26 cellular contexts compared by ENCODE assay signal in genomic region chr4:99640676-99641075, GRCh38. TPM values are rescaled to one million over a fixed set of nuclear protein-coding genes. Genes with fewer than 3 reads are reported as not detected.
DNase-seq lines count a peak whose midpoint lies in the region; ATAC-seq and TF ChIP-seq lines count a peak whose summit lies in the region.
"Had no signal": no experiment of that assay in that cellular context is flagged by ENCODE, and none has a peak within 500 bp of the region (broad histone marks: within the 10 kb centered on the region; RNA-seq: fewer than 3 reads in every experiment).

No MANE protein-coding gene starts in this region.

- H3K36me3 Mint-ChIP-seq in CD14-positive monocyte (no peaks in the 10 kb centered on the region), chondrocyte (ENCODE audit: low read depth) (no peaks in the 10 kb centered on the region)

- H3K27ac Mint-ChIP-seq in CD14-positive monocyte (no peak overlapping the region), chondrocyte (ENCODE audit: unreplicated experiment) (no peak overlapping the region)
- H3K27ac Mint-ChIP-seq: CD4-positive, alpha-beta T cell had no signal

- no peaks in the 10 kb centered on the region for H3K4me1 Mint-ChIP-seq in CD14-positive monocyte
- H3K4me1 Mint-ChIP-seq in chondrocyte (ENCODE audit: low read depth): no peaks in the 10 kb centered on the region

- no peak for ATAC-seq in HG03521 (IDR thresholded peaks at IDR 0.05; ENCODE audit: unreplicated experiment)
- ATAC-seq: Right ventricle myocardium inferior had no signal

- peak; percentile 31 for DNase-seq in NCI-H748 (lab: John Stamatoyannopoulos, UW; ENCODE audit: unreplicated experiment)
- DNase-seq in NCI-H748 treated with DMSO at 0.1 percent for 48 hours (lab: John Stamatoyannopoulos, UW): no peak
- DNase-seq in SK-MEL-5 (ENCODE audit: low read depth, low spot score): peak; percentile 78
- DNase-seq in kidney tubule cell (ENCODE audit: low spot score): peak; percentile 54
- DNase-seq in CD14-positive monocyte (ENCODE audit: low spot score): no peak
- DNase-seq in prostate gland (ENCODE audit: low spot score): no peak
- no peak for DNase-seq in chondrocyte (ENCODE audit: low spot score)
- DNase-seq: BE2C; CD4-positive, alpha-beta T cell; GDM1; GM23248; IMR-90; Karpas-422; MG63; NCI-H1048; NCI-H1436; NCI-H1930; NCI-H2171; NCI-H446; NCI-H526 treated with DMSO at 0.1 percent for 48 hours; NK-92 treated with Interleukin-12 subunit alpha and Interleukin-12 subunit beta, amount 100 ng/mL, for 24 hours had no signal

- H3K27me3 ChIP-seq in prostate gland (replicated peaks; ENCODE audit: insufficient read depth): no peaks in the 10 kb centered on the region
- H3K27me3 ChIP-seq: MG63 had no signal

- H3K27ac ChIP-seq in prostate gland: no peak overlapping the region
- H3K27ac ChIP-seq: GM23248, HL-60 had no signal

- no peaks in the 10 kb centered on the region for H3K9me3 ChIP-seq in prostate gland
- H3K9me3 ChIP-seq: BE2C, HAP-1, MG63 had no signal

- no peaks in the 10 kb centered on the region for H3K4me1 ChIP-seq in prostate gland (replicated peaks)
- H3K4me1 ChIP-seq: BE2C had no signal

- H3K4me3 Mint-ChIP-seq in CD14-positive monocyte (no peak overlapping the region), chondrocyte (ENCODE audit: unreplicated experiment) (no peak overlapping the region)
- H3K4me3 Mint-ChIP-seq: CD4-positive, alpha-beta T cell had no signal

- in situ Hi-C loops in SK-MEL-5 (cut with HindIII; ENCODE audit: low pct_unique_long_range_greater_than_20kb, low sequenced_read_pairs): no loop called here

- H3K4me3 ChIP-seq in prostate gland: no peak overlapping the region
- H3K4me3 ChIP-seq: GM23248, HAP-1, MG63 had no signal

- H3K36me3 ChIP-seq in prostate gland: no peaks in the 10 kb centered on the region
- H3K36me3 ChIP-seq: BE2C, HAP-1, MG63 had no signal

- H3K9me3 Mint-ChIP-seq in CD14-positive monocyte (no peaks in the 10 kb centered on the region), chondrocyte (ENCODE audit: low read depth) (no peaks in the 10 kb centered on the region)
- H3K9me3 Mint-ChIP-seq: CD4-positive, alpha-beta T cell had no signal

- peaks cover 0 to 3% (median 2%) of the 10 kb centered on the region in 3 donors for H3K27me3 Mint-ChIP-seq in CD14-positive monocyte (ENCODE audit: low read depth in 3 of 3)
- H3K27me3 Mint-ChIP-seq in chondrocyte (ENCODE audit: low read depth): peaks cover 14% of the 10 kb centered on the region

- TF ChIP-seq CTCF in CD14-positive monocyte (IDR thresholded peaks at IDR 0.05): no peak
- no peak for TF ChIP-seq CTCF in prostate gland (IDR thresholded peaks at IDR 0.05)
- no peak for TF ChIP-seq CTCF in chondrocyte (IDR thresholded peaks at IDR 0.05)

- 56% methylated on average over 2 of the region's 2 CpGs for WGBS in prostate gland

- intact Hi-C loops in CD14-positive monocyte (cut with micrococcal nuclease) (no loop called here), prostate gland (cut with DNase I) (no loop called here)

- TF ChIP-seq POLR2A in prostate gland (IDR thresholded peaks at IDR 0.05): no peak

RNA-seq across cellular contexts. Expression of gene C4orf54, which starts 17.0 kb away (rescaled TPM):
- total RNA-seq in SK-MEL-5 (2014; rRNA removed; shearing (Covaris generic)): 0.08 and 0.13 TPM in 2 replicates
- 0.05 TPM in 2 replicates for polyA plus RNA-seq in SK-MEL-5 (2015; cell fraction: cytosol; rRNA removed)
- polyA plus RNA-seq in SK-MEL-5 (2015; cell fraction: nucleus; rRNA removed): 0.11 and 0.24 TPM in 2 replicates
- polyA plus RNA-seq in CD14-positive monocyte: not detected
- total RNA-seq in prostate gland (under 1 TPM; 0.32 to 0.62 TPM), chondrocyte (not detected in 3 replicates)
- total RNA-seq: A172; CD4-positive, alpha-beta T cell; GM23248; IMR-90 had no signal
- polyA plus RNA-seq: GM23248, IMR-90 had no signal

Comparison
In these comparisons a context has a peak if more than half of its experiments do, and no peak if none do; other contexts are left out.
1. DNase-seq: peak in NCI-H748 (single experiment), SK-MEL-5 (single experiment) and kidney tubule cell (single experiment); none in NCI-H748 treated with DMSO at 0.1 percent for 48 hours (single experiment), CD14-positive monocyte (single experiment), prostate gland (single experiment) and chondrocyte (single experiment).